ENCODE assay signal across 7 cellular contexts in genomic region chr7:67182956-67183750, GRCh38.
DNase-seq lines count a peak whose midpoint lies in the region; ATAC-seq, FAIRE-seq and TF ChIP-seq lines count a peak whose summit lies in the region.
"Not testable (repeated sequence)": the region's sequence is repeated elsewhere in the genome, so short reads cannot be mapped to it uniquely, and the experiment has no call there.

No MANE protein-coding gene starts in this region.

- not testable (repeated sequence) for BruUV-seq in PC-3 (replicated peaks; lab: Mats Ljungman, UMichigan); K562 (replicated peaks; lab: Mats Ljungman, UMichigan)

- H3K9me3 ChIP-seq in GM23248 (ENCODE audit: low read depth); PC-3 (ENCODE audit: low read length); K562 (replicated peaks; ENCODE audit: control insufficient read depth, insufficient read depth, low read depth, low read length); ovary: not testable (repeated sequence)

- POLR2A ChIA-PET in PC-3 (lab: Charles Lee; ENCODE audit: unreplicated experiment); K562 (lab: Yijun Ruan, JAX): not testable (repeated sequence)

- not testable (repeated sequence) for H2AFZ ChIP-seq in GM23248; PC-3 (ENCODE audit: low read length); K562 (ENCODE audit: low read depth, low read length)

- not testable (repeated sequence) for H3K4me1 ChIP-seq in GM23248 (ENCODE audit: insufficient read depth); PC-3 (ENCODE audit: insufficient read depth, low read length); K562 (replicated peaks in 1 of 2; ENCODE audit: control insufficient read depth in 2 of 2, insufficient read depth in 2 of 2, low read length in 2 of 2); ovary (ENCODE audit: insufficient read depth)

- not testable (repeated sequence) for H3K4me3 ChIP-seq in GM23248; PC-3 (ENCODE audit: low read length); K562; fibroblast of the aortic adventitia (ENCODE audit: low read depth, low read length); ovary

- intact Hi-C loops in PC-3 (cut with micrococcal nuclease); K562 (cut with micrococcal nuclease); left cardiac atrium (cut with DNase I); ovary (cut with DNase I): not testable (repeated sequence)

- not testable (repeated sequence) for TF ChIP-seq POLR2A in K562 (conservative IDR thresholded peaks at IDR 0.05); ovary (IDR thresholded peaks at IDR 0.05)

- not testable (repeated sequence) for H3K9me2 ChIP-seq in GM23248 (ENCODE audit: insufficient read depth); PC-3 (replicated peaks; ENCODE audit: low read length)

- H3K79me2 ChIP-seq in GM23248 (ENCODE audit: insufficient read depth); PC-3 (ENCODE audit: low read length); K562 (ENCODE audit: control insufficient read depth, insufficient read depth, low read length): not testable (repeated sequence)

- DNase-seq in GM23248 (peak; percentile 5), epithelial cell of prostate (ENCODE audit: low read depth, low spot score) (peak; percentile 29), fibroblast of the aortic adventitia (ENCODE audit: low read depth) (peak; percentile 42), left cardiac atrium (peak; percentile 28), ovary (peak in 3 of 5 donors; percentile 40 to 61 (median 56))
- DNase-seq in PC-3; K562 (ENCODE audit: extremely low read depth in 1 of 4, low spot score in 3 of 4): not testable (repeated sequence)

- TF ChIP-seq RAD21 in K562 (CRISPR knock-in tag; conservative IDR thresholded peaks at IDR 0.05 in 1 of 2, IDR thresholded peaks at IDR 0.05 in 1 of 2) = not testable (repeated sequence)

- in situ Hi-C loops in GM23248 (cut with MboI); K562 (cut with MboI): not testable (repeated sequence)

- H4K20me1 ChIP-seq in GM23248 (ENCODE audit: insufficient read depth); PC-3 (ENCODE audit: low read length); K562 (replicated peaks; ENCODE audit: control insufficient read depth, insufficient read depth, low read length): not testable (repeated sequence)

- not testable (repeated sequence) for TF ChIP-seq CTCF in PC-3 (conservative IDR thresholded peaks at IDR 0.05; ENCODE audit: low read depth, low read length); K562 (IDR thresholded peaks at IDR 0.05 in 2 of 3, conservative IDR thresholded peaks at IDR 0.05 in 1 of 3; ENCODE audit: insufficient read depth in 2 of 3, low read depth in 1 of 3, low read length in 3 of 3); fibroblast of the aortic adventitia (IDR thresholded peaks at IDR 0.05; ENCODE audit: insufficient read depth, low read length); ovary (IDR thresholded peaks at IDR 0.05)

- TF ChIP-seq EP300 in K562 (IDR thresholded peaks at IDR 0.05; ENCODE audit: low read length); ovary (IDR thresholded peaks at IDR 0.05): not testable (repeated sequence)

- not testable (repeated sequence) for H3K36me3 ChIP-seq in GM23248 (ENCODE audit: low read depth); PC-3 (ENCODE audit: low read depth, low read length); K562 (ENCODE audit: control insufficient read depth, insufficient read depth, low read length); ovary

- ATAC-seq in PC-3 (peak; percentile 63), left cardiac atrium (peak; percentile 58 to 62)
- not testable (repeated sequence) for ATAC-seq in K562

- FAIRE-seq in K562 (lab: Jason Lieb, UNC) = peak; percentile 51

- 96 to 97% methylated on average over 15 to 17 of the region's 17 CpGs for WGBS in GM23248 (ENCODE audit: low coverage in 1 of 2, low lambda C conversion rate in 2 of 2, missing lambda C conversion rate in 2 of 2), 2 experiments
- 89% methylated on average over 15 of the region's 17 CpGs for WGBS in K562 (ENCODE audit: insufficient coverage, low coverage, missing lambda C conversion rate)
- 31 to 54% (median 33%) methylated on average over 12 to 15 of the region's 17 CpGs for WGBS in ovary, 3 donors

- not testable (repeated sequence) for H3K27me3 ChIP-seq in GM23248 (replicated peaks; ENCODE audit: insufficient read depth); PC-3 (ENCODE audit: low read length); K562 (ENCODE audit: control insufficient read depth in 2 of 2, insufficient read depth in 2 of 2, low read length in 2 of 2); ovary

- CTCF ChIA-PET in PC-3 (lab: Charles Lee); K562 (lab: Yijun Ruan, JAX; ENCODE audit: low intra/inter-chr PET ratio): not testable (repeated sequence)

- not testable (repeated sequence) for H3K9me1 ChIP-seq in K562 (ENCODE audit: control insufficient read depth, insufficient read depth, low read length)

- not testable (repeated sequence) for H3K4me2 ChIP-seq in GM23248 (ENCODE audit: unreplicated experiment); PC-3 (ENCODE audit: low read length); K562 (ENCODE audit: insufficient read depth, low read length)

- not testable (repeated sequence) for H3K27ac ChIP-seq in GM23248; PC-3 (ENCODE audit: low read length); K562 (ENCODE audit: extremely low read depth, low read depth, low read length); ovary
- peak overlapping the region; percentile 50 for H3K27ac ChIP-seq in epithelial cell of prostate

- H3F3A ChIP-seq in GM23248 (ENCODE audit: insufficient read depth); PC-3 (ENCODE audit: low read length, unreplicated experiment): not testable (repeated sequence)

- not testable (repeated sequence) for H3K9ac ChIP-seq in GM23248; PC-3 (ENCODE audit: low read length); K562 (ENCODE audit: insufficient read depth in 1 of 2, low read depth in 2 of 2, low read length in 2 of 2)
